9 cellular contexts compared by ENCODE assay signal in the genomic region with DNA sequence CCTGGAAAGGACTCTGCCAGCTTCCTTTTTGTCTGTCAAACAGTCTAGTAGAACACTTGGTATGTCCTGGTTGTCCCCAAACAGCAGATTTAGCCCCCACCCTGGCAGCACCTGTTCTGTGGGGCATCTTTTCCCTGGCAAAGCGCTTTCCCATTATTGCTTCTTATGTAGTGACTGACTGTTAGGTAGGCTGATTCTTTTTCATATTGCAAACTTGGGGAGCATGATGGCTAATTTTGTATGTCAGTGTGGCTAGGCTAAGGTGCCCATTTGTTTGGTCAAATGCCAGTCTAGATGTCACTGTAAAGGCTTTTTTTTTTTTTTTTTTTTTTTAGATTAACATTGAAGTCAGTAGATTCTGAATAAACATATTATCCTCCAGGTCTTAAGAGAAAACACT.
"Had no signal": no experiment of that assay in that cellular context is flagged by ENCODE, and none has a peak within 500 bp of the region (broad histone marks: within the 10 kb centered on the region; RNA-seq: fewer than 3 reads in every experiment).

No MANE protein-coding gene starts in this region.

- H3K36me3 ChIP-seq: HAP-1 had no signal

- DNase-seq: GM23248, GOT3, H7, H9, HCEC 1CT, HFFc6 had no signal

- H3K27ac Mint-ChIP-seq: GM23338, H9, HFFc6 had no signal

- H3K9me3 Mint-ChIP-seq: H9 had no signal

- ATAC-seq: GM23338, HCT116 had no signal

- H3K27ac ChIP-seq: GM23248 had no signal

- H3K4me1 ChIP-seq: HAP-1 had no signal

- H3K9me3 ChIP-seq: HAP-1 had no signal

- H3K4me3 Mint-ChIP-seq: GM23338, H9, HFFc6 had no signal

- H3K4me3 ChIP-seq: GM23248, GM23338, HAP-1 had no signal
